ENCODE assay signal across 9 cellular contexts in genomic region chr6:111662794-111663231, GRCh38. TPM values are rescaled to one million over a fixed set of nuclear protein-coding genes. Genes with fewer than 3 reads are reported as not detected.
DNase-seq lines count a peak whose midpoint lies in the region; ATAC-seq and TF ChIP-seq lines count a peak whose summit lies in the region.
"Had no signal": no experiment of that assay in that cellular context is flagged by ENCODE, and none has a peak within 500 bp of the region (broad histone marks: within the 10 kb centered on the region; RNA-seq: fewer than 3 reads in every experiment).

No MANE protein-coding gene starts in this region.

- H3K4me3 ChIP-seq in cardiac muscle cell, result no peak overlapping the region

- H3K36me3 ChIP-seq in cardiac muscle cell, result no peaks in the 10 kb centered on the region

- CTCF ChIA-PET in RWPE1 (lab: Yijun Ruan, JAX), result interaction anchor here (0.6 kb wide), 1 partner anchor 21 kb away, joined by 5 read pairs; no protein-coding TSS in a partner anchor

- peak overlapping the region; percentile 83 for H3K27ac Mint-ChIP-seq in T-helper 17 cell

- POLR2A ChIA-PET in RWPE1 (lab: Yijun Ruan, JAX; ENCODE audit: low non-redundant PET), result no interaction called here

- no peak for DNase-seq in T-helper 17 cell
- DNase-seq in cardiac muscle cell (ENCODE audit: low read depth in 1 of 2, low spot score in 1 of 2), result peak in 1 of 2 donors; percentile 34
- DNase-seq in sciatic nerve (ENCODE audit: low spot score), result no peak
- DNase-seq in DMS79 treated with DMSO at 0.1 percent for 48 hours (lab: John Stamatoyannopoulos, UW), result no peak
- no peak for DNase-seq in RWPE1 (ENCODE audit: low spot score)
- DNase-seq: stimulated activated CD4-positive, alpha-beta T cell treated with anti-CD3 and anti-CD28 coated beads, Interleukin-2, amount 100 ng/mL, for 24 hours had no signal

- H3K9me3 ChIP-seq in T-helper 17 cell (ENCODE audit: control insufficient read depth, low read length, poor library complexity, severe bottlenecking) (no peaks in the 10 kb centered on the region), cardiac muscle cell (ENCODE audit: low read depth) (no peaks in the 10 kb centered on the region)

- intact Hi-C loops in sciatic nerve (cut with DNase I), result no loop called here

- TF ChIP-seq CTCF in cardiac muscle cell (IDR thresholded peaks at IDR 0.05; ENCODE audit: low read depth, low read length) (no peak), RWPE1 (conservative IDR thresholded peaks at IDR 0.05; ENCODE audit: low read depth) (no peak)

- ATAC-seq in GM21786 (IDR thresholded peaks at IDR 0.05; ENCODE audit: unreplicated experiment) (peak; percentile 60), T-helper 17 cell (no peak), sciatic nerve (peak; percentile 19), GM18870 (IDR thresholded peaks at IDR 0.05; ENCODE audit: unreplicated experiment) (no peak), GM21360 (IDR thresholded peaks at IDR 0.05; ENCODE audit: unreplicated experiment) (no peak)

- H3K27me3 ChIP-seq in cardiac muscle cell, result no peaks in the 10 kb centered on the region

- H3K4me1 Mint-ChIP-seq in T-helper 17 cell, result peaks cover 7% of the 10 kb centered on the region

- peaks cover 30% of the 10 kb centered on the region for H3K4me1 ChIP-seq in cardiac muscle cell (ENCODE audit: low read depth)

- H3K27ac ChIP-seq in cardiac muscle cell (peak overlapping the region; percentile 36), RWPE1 (no peak overlapping the region)

- H3K36me3 Mint-ChIP-seq in T-helper 17 cell (ENCODE audit: low read depth), result peaks cover 7% of the 10 kb centered on the region

- no peak overlapping the region for H3K4me3 Mint-ChIP-seq in T-helper 17 cell

- no peaks in the 10 kb centered on the region for H3K27me3 Mint-ChIP-seq in T-helper 17 cell

RNA-seq across cellular contexts. Expression of gene TRAF3IP2, which starts 57.1 kb away (rescaled TPM):
- 10 to 100 TPM; 19.9 to 33.5 TPM for total RNA-seq in T-helper 17 cell
- 19.0 and 28.9 TPM in 2 replicates for total RNA-seq in cardiac muscle cell
- 15.2 and 20.8 TPM in 2 replicates for polyA plus RNA-seq in cardiac muscle cell
- 11.6 TPM for total RNA-seq in sciatic nerve

Comparison
In these comparisons a context has a peak if more than half of its experiments do, and no peak if none do; other contexts are left out.
1. ATAC-seq: peak in GM21786 (single experiment) and sciatic nerve (single experiment); none in T-helper 17 cell (single experiment), GM18870 (single experiment) and GM21360 (single experiment).